Comparison of ENCODE assay signal across 17 cellular contexts in genomic region chr21:44327603-44327974, GRCh38. TPM values are rescaled to one million over a fixed set of nuclear protein-coding genes. Genes with fewer than 3 reads are reported as not detected.
DNase-seq lines count a peak whose midpoint lies in the region; ATAC-seq, FAIRE-seq and TF ChIP-seq lines count a peak whose summit lies in the region.
"Had no signal": no experiment of that assay in that cellular context is flagged by ENCODE, and none has a peak within 500 bp of the region (broad histone marks: within the 10 kb centered on the region; RNA-seq: fewer than 3 reads in every experiment).

No MANE protein-coding gene starts in this region.

- TF ChIP-seq CTCF in GM12878 (IDR thresholded peaks at IDR 0.05 in 2 of 3, conservative IDR thresholded peaks at IDR 0.05 in 1 of 3; ENCODE audit: control insufficient read depth in 2 of 3, extremely low read depth in 1 of 3, insufficient read depth in 1 of 3, low read depth in 3 of 3, low read length in 3 of 3) (no peak), HFFc6 (IDR thresholded peaks at IDR 0.05) (no peak)

- DNase-seq in GM12878 (ENCODE audit: low read depth, low spot score) (no peak), HFFc6 (no peak), activated T-cell treated with anti-CD3 and anti-CD28 coated beads for 4 hours (no peak)
- no peak for DNase-seq in stimulated activated naive CD4-positive, alpha-beta T cell treated with Interleukin-2 at 50 U/mL for 16 hours (lab: John Stamatoyannopoulos, UW)
- DNase-seq: DMS 273 treated with DMSO at 0.1 percent for 48 hours, HCEC 1CT, IMR-90, KG1 had no signal

- H3K4me3 ChIP-seq in BLaER1 (no peak overlapping the region), GM12878 (no peak overlapping the region)
- H3K4me3 ChIP-seq in BLaER1 treated with 17β-estradiol and CSF1 and Interleukin-3, amounts not matched to agents 10 nM and 100 nM, result peak overlapping the region in 3 of 10 experiments; percentile 9 to 36 (median 23); a peak in 2 of 20 replicates
- H3K4me3 ChIP-seq: A549 had no signal

- H3K9me3 ChIP-seq in BLaER1 (no peaks in the 10 kb centered on the region), GM12878 (replicated peaks; ENCODE audit: control insufficient read depth, insufficient read depth, low read length) (no peaks in the 10 kb centered on the region)
- H3K9me3 ChIP-seq in BLaER1 treated with 17β-estradiol and CSF1 and Interleukin-3, amounts not matched to agents 10 nM and 100 nM (replicated peaks in 1 of 11), result no peaks in the 10 kb centered on the region
- H3K9me3 ChIP-seq: A549, BE2C had no signal

- H3K9ac ChIP-seq in BLaER1, result no peak overlapping the region
- peak overlapping the region in 8 of 11 experiments; percentile 27 to 65 (median 52); a peak in 12 of 22 replicates for H3K9ac ChIP-seq in BLaER1 treated with 17β-estradiol and CSF1 and Interleukin-3, amounts not matched to agents 10 nM and 100 nM
- no peak overlapping the region for H3K9ac ChIP-seq in GM12878 (ENCODE audit: control insufficient read depth, insufficient read depth, low read length)

- H3K27me3 Mint-ChIP-seq in IgD-negative memory B cell (no peaks in the 10 kb centered on the region), HFFc6 (ENCODE audit: insufficient read depth) (peaks cover 13% of the 10 kb centered on the region)

- 67% methylated on average over 10 of the region's 11 CpGs for WGBS in GM12878 (ENCODE audit: insufficient coverage, insufficient replicate concordance, low lambda C conversion rate, missing lambda C conversion rate)

- H3K4me1 ChIP-seq in BLaER1 (peaks cover 68% of the 10 kb centered on the region), GM12878 (ENCODE audit: control insufficient read depth, insufficient read depth, low read length) (no peaks in the 10 kb centered on the region)
- H3K4me1 ChIP-seq in BLaER1 treated with 17β-estradiol and CSF1 and Interleukin-3, amounts not matched to agents 10 nM and 100 nM, result peaks cover 21 to 67% (median 60%) of the 10 kb centered on the region in 10 experiments
- H3K4me1 ChIP-seq: A549 had no signal

- H3K36me3 ChIP-seq in BLaER1, result peaks cover 72% of the 10 kb centered on the region
- peaks cover 42 to 61% (median 50%) of the 10 kb centered on the region in 11 experiments for H3K36me3 ChIP-seq in BLaER1 treated with 17β-estradiol and CSF1 and Interleukin-3, amounts not matched to agents 10 nM and 100 nM
- peaks cover 2 to 12% of the 10 kb centered on the region in 2 experiments; a peak in 3 of 4 replicates for H3K36me3 ChIP-seq in GM12878 (ENCODE audit: control insufficient read depth in 2 of 2, insufficient read depth in 2 of 2, low read length in 1 of 2)

- FAIRE-seq in GM12878 (lab: Jason Lieb, UNC), result no peak
- FAIRE-seq: A549 had no signal

- BruUV-seq in GM12878 (replicated peaks; lab: Mats Ljungman, UMichigan), result no TSS peak

- ATAC-seq in GM12878 (no peak), HG03159 (IDR thresholded peaks at IDR 0.05; ENCODE audit: unreplicated experiment) (no peak)
- ATAC-seq: A549 had no signal

- H3K9me3 Mint-ChIP-seq in IgD-negative memory B cell, result no peaks in the 10 kb centered on the region
- no peaks in the 10 kb centered on the region for H3K9me3 Mint-ChIP-seq in HFFc6

- H3K4me3 Mint-ChIP-seq in IgD-negative memory B cell, result peak overlapping the region in 1 of 4 donors; percentile 45
- no peak overlapping the region for H3K4me3 Mint-ChIP-seq in HFFc6

- TF ChIP-seq EP300 in GM12878 (IDR thresholded peaks at IDR 0.05; ENCODE audit: borderline replicate concordance in 1 of 2, control insufficient read depth in 1 of 2, low read depth in 2 of 2, low read length in 2 of 2), result no peak

- H3K27ac Mint-ChIP-seq in IgD-negative memory B cell, result peak overlapping the region in 2 of 3 donors; percentile 59 to 72
- no peak overlapping the region for H3K27ac Mint-ChIP-seq in HFFc6

- H3K79me2 ChIP-seq in GM12878 (ENCODE audit: control insufficient read depth, insufficient read depth, low read length), result no peaks in the 10 kb centered on the region

- no peak; the same call in none of the 2 replicates for TF ChIP-seq POLR2A in GM12878 (IDR thresholded peaks at IDR 0.05; ENCODE audit: low read depth, low read length)

- no peaks in the 10 kb centered on the region for H3K36me3 Mint-ChIP-seq in IgD-negative memory B cell
- H3K36me3 Mint-ChIP-seq in HFFc6 (ENCODE audit: low read depth), result no peaks in the 10 kb centered on the region

- POLR2A ChIA-PET in GM12878 (lab: Charles Lee), result no interaction called here

- H3K4me2 ChIP-seq in BLaER1, result peak overlapping the region; percentile 64
- peak overlapping the region in 10 of 11 experiments; percentile 47 to 96 (median 87); a peak in 20 of 22 replicates for H3K4me2 ChIP-seq in BLaER1 treated with 17β-estradiol and CSF1 and Interleukin-3, amounts not matched to agents 10 nM and 100 nM
- H3K4me2 ChIP-seq in GM12878 (ENCODE audit: control insufficient read depth, insufficient read depth), result no peak overlapping the region
- H3K4me2 ChIP-seq: A549 had no signal

- CTCF ChIA-PET in GM12878 (lab: Yijun Ruan, JAX), result no interaction called here

- intact Hi-C loops in GM12878 (cut with micrococcal nuclease; ENCODE audit: unreplicated experiment), result no loop called here

- peaks cover 90% of the 10 kb centered on the region for H4K20me1 ChIP-seq in BLaER1
- H4K20me1 ChIP-seq in BLaER1 treated with 17β-estradiol and CSF1 and Interleukin-3, amounts not matched to agents 10 nM and 100 nM, result peaks cover 44 to 99% (median 74%) of the 10 kb centered on the region in 11 experiments
- no peaks in the 10 kb centered on the region for H4K20me1 ChIP-seq in GM12878 (ENCODE audit: control insufficient read depth, insufficient read depth)

- no peaks in the 10 kb centered on the region for H3K27me3 ChIP-seq in BLaER1
- H3K27me3 ChIP-seq in BLaER1 treated with 17β-estradiol and CSF1 and Interleukin-3, amounts not matched to agents 10 nM and 100 nM, result no peaks in the 10 kb centered on the region
- H3K27me3 ChIP-seq in GM12878 (replicated peaks in 1 of 2; ENCODE audit: control insufficient read depth in 2 of 2, insufficient read depth in 2 of 2, low read length in 1 of 2), result no peaks in the 10 kb centered on the region
- H3K27me3 ChIP-seq: BE2C had no signal

- H3K4me1 Mint-ChIP-seq in IgD-negative memory B cell (no peaks in the 10 kb centered on the region), HFFc6 (ENCODE audit: low read depth) (peaks cover 4% of the 10 kb centered on the region; the same call in 1 of the 2 replicates)

- RAD21 ChIA-PET in GM12878 (lab: Charles Lee; ENCODE audit: unreplicated experiment), result no interaction called here

- TF ChIP-seq RAD21 in GM12878 (IDR thresholded peaks at IDR 0.05; ENCODE audit: insufficient read depth, low read depth, low read length), result no peak

- peak overlapping the region; percentile 30; the same call in 1 of the 2 replicates for H3K27ac ChIP-seq in BLaER1
- H3K27ac ChIP-seq in BLaER1 treated with 17β-estradiol and CSF1 and Interleukin-3, amounts not matched to agents 10 nM and 100 nM, result peak overlapping the region in 9 of 11 experiments; percentile 35 to 76 (median 60); a peak in 17 of 22 replicates
- H3K27ac ChIP-seq in GM12878 (ENCODE audit: control insufficient read depth, insufficient read depth), result no peak overlapping the region
- H3K27ac ChIP-seq: A549 had no signal

- in situ Hi-C loops in GM12878 (cut with MboI), result no loop called here

- H2AFZ ChIP-seq in GM12878 (ENCODE audit: control insufficient read depth, low read depth, low read length), result no peak overlapping the region

- SMC1A ChIA-PET in GM12878 (lab: Charles Lee; ENCODE audit: uncharacterized antibody, unreplicated experiment), result no interaction called here

RNA-seq across cellular contexts. Expression of gene CFAP410, which starts 11.6 kb away (rescaled TPM):
- polyA plus RNA-seq in IgD-negative memory B cell, result 36.4 TPM
- 19.8 and 23.7 TPM in 2 replicates for total RNA-seq in GM12878 (2013; cell fraction: nucleolus; rRNA removed)
- total RNA-seq in GM12878 (2014; rRNA removed), result 16.8 and 24.6 TPM in 2 replicates
- total RNA-seq in GM12878 (2014; rRNA removed; fragmentation: Illumina TruSeq; extraction: Trizol), result 2.6 and 2.8 TPM in 2 replicates
- total RNA-seq in GM12878 (2021), result 20.3 and 23.6 TPM in 2 replicates
- polyA plus RNA-seq in GM12878 (2011; ENCODE audit: low read depth), result 4.9 TPM
- 2.8 and 5.2 TPM in 2 replicates for polyA plus RNA-seq in GM12878 (2011; rRNA removed)
- polyA plus RNA-seq in GM12878 (2011; cell fraction: cytosol; rRNA removed), result 8.2 and 16.1 TPM in 2 replicates
- polyA plus RNA-seq in GM12878 (2011; cell fraction: nucleus; rRNA removed), result 87.0 and 101 TPM in 2 replicates
- 21.9 and 22.9 TPM in 2 replicates for polyA plus RNA-seq in GM12878 (2012)
- 0.52 and 1.3 TPM in 2 replicates for polyA plus RNA-seq in GM12878 (2014; fragmentation: Illumina TruSeq; extraction: Trizol)
- 1 to 10 TPM in 1 of 2 experiments, under 1 TPM in 1; 0.14 to 2.1 TPM for polyA plus RNA-seq in GM12878 (2014; fragmentation: Nextera tagmentation; extraction: Ambion mirVana)
- 24.8 and 27.1 TPM in 2 replicates for polyA plus RNA-seq in GM12878 (2014; rRNA removed)
- polyA plus RNA-seq in GM12878 (2016; fragmentation: Nextera tagmentation; extraction: Ambion mirVana), result 10 to 100 TPM; 17.5 to 20.9 TPM
- polyA minus RNA-seq in GM12878 (2011; rRNA and poly(A)+ RNA removed), result 1.4 and 5.8 TPM in 2 replicates
- polyA minus RNA-seq in GM12878 (2011; cell fraction: cytosol; rRNA and poly(A)+ RNA removed), result 1.8 and 2.8 TPM in 2 replicates
- polyA minus RNA-seq in GM12878 (2011; cell fraction: nucleus; rRNA and poly(A)+ RNA removed), result 7.5 and 11.9 TPM in 2 replicates
- 10 to 100 TPM in 3 of 6 experiments, 1 to 10 TPM in 3; 7.5 to 13.0 (median 9.7) TPM for total RNA-seq in HFFc6 (2021; fragmentation: NEBNext Ultra II Directional; extraction: Animal tissue kit (Norgen Biotek cat#: 25700))

RNA-seq across cellular contexts. Expression of gene TRPM2, which starts 25.8 kb away (rescaled TPM):
- polyA plus RNA-seq in IgD-negative memory B cell, result 5.1 TPM
- total RNA-seq in GM12878 (2013; cell fraction: nucleolus; rRNA removed), result 0.42 and 0.61 TPM in 2 replicates
- total RNA-seq in GM12878 (2014; rRNA removed), result 2.6 and 2.7 TPM in 2 replicates
- 3.5 and 4.4 TPM in 2 replicates for total RNA-seq in GM12878 (2014; rRNA removed; fragmentation: Illumina TruSeq; extraction: Trizol)
- total RNA-seq in GM12878 (2021), result 9.1 and 9.9 TPM in 2 replicates
- polyA plus RNA-seq in GM12878 (2011; ENCODE audit: low read depth), result 4.9 TPM
- polyA plus RNA-seq in GM12878 (2011; rRNA removed), result 0.03 and 0.17 TPM in 2 replicates
- 0.03 TPM in 1 of 2 replicates, not detected in the other for polyA plus RNA-seq in GM12878 (2011; cell fraction: cytosol; rRNA removed)
- 0.22 and 0.30 TPM in 2 replicates for polyA plus RNA-seq in GM12878 (2011; cell fraction: nucleus; rRNA removed)
- polyA plus RNA-seq in GM12878 (2012), result 5.5 and 6.1 TPM in 2 replicates
- 0.86 and 2.4 TPM in 2 replicates for polyA plus RNA-seq in GM12878 (2014; fragmentation: Illumina TruSeq; extraction: Trizol)
- under 1 TPM; 0.34 to 0.82 TPM for polyA plus RNA-seq in GM12878 (2014; fragmentation: Nextera tagmentation; extraction: Ambion mirVana)
- polyA plus RNA-seq in GM12878 (2014; rRNA removed), result 4.1 and 4.8 TPM in 2 replicates
- 1 to 10 TPM; 2.5 to 3.7 TPM for polyA plus RNA-seq in GM12878 (2016; fragmentation: Nextera tagmentation; extraction: Ambion mirVana)
- polyA minus RNA-seq in GM12878 (2011; rRNA and poly(A)+ RNA removed), result 0.05 TPM in 1 of 2 replicates, not detected in the other
- polyA minus RNA-seq in GM12878 (2011; cell fraction: cytosol; rRNA and poly(A)+ RNA removed), result 4.4 TPM in 1 of 2 replicates, not detected in the other
- polyA minus RNA-seq in GM12878 (2011; cell fraction: nucleus; rRNA and poly(A)+ RNA removed), result under 0.01 and 0.38 TPM in 2 replicates
- under 1 TPM in 4 of 6 experiments, not detected in 2; 0.09 to 0.31 (median 0.20) TPM for total RNA-seq in HFFc6 (2021; fragmentation: NEBNext Ultra II Directional; extraction: Animal tissue kit (Norgen Biotek cat#: 25700))
- total RNA-seq: IMR-90 had no signal
- polyA plus RNA-seq: AG04450, IMR-90 had no signal

RNA-seq across cellular contexts. Expression of gene PFKL, which starts 27.7 kb away (rescaled TPM):
- 130 TPM for polyA plus RNA-seq in IgD-negative memory B cell
- total RNA-seq in GM12878 (2013; cell fraction: nucleolus; rRNA removed), result 144 and 180 TPM in 2 replicates
- total RNA-seq in GM12878 (2014; rRNA removed), result 127 and 146 TPM in 2 replicates
- total RNA-seq in GM12878 (2014; rRNA removed; fragmentation: Illumina TruSeq; extraction: Trizol), result 52.6 and 56.1 TPM in 2 replicates
- 192 and 194 TPM in 2 replicates for total RNA-seq in GM12878 (2021)
- 60.4 TPM for polyA plus RNA-seq in GM12878 (2011; ENCODE audit: low read depth)
- 43.3 and 94.2 TPM in 2 replicates for polyA plus RNA-seq in GM12878 (2011; rRNA removed)
- polyA plus RNA-seq in GM12878 (2011; cell fraction: cytosol; rRNA removed), result 130 and 162 TPM in 2 replicates
- polyA plus RNA-seq in GM12878 (2011; cell fraction: nucleus; rRNA removed), result 550 and 578 TPM in 2 replicates
- 148 and 190 TPM in 2 replicates for polyA plus RNA-seq in GM12878 (2012)
- 7.8 and 45.7 TPM in 2 replicates for polyA plus RNA-seq in GM12878 (2014; fragmentation: Illumina TruSeq; extraction: Trizol)
- polyA plus RNA-seq in GM12878 (2014; fragmentation: Nextera tagmentation; extraction: Ambion mirVana), result 10 to 100 TPM in 1 of 2 experiments, 1 to 10 TPM in 1; 1.2 to 11.2 TPM
- 130 and 154 TPM in 2 replicates for polyA plus RNA-seq in GM12878 (2014; rRNA removed)
- polyA plus RNA-seq in GM12878 (2016; fragmentation: Nextera tagmentation; extraction: Ambion mirVana), result 100 to 1,000 TPM; 184 to 191 TPM
- polyA minus RNA-seq in GM12878 (2011; rRNA and poly(A)+ RNA removed), result 76.6 and 156 TPM in 2 replicates
- 59.1 and 73.4 TPM in 2 replicates for polyA minus RNA-seq in GM12878 (2011; cell fraction: cytosol; rRNA and poly(A)+ RNA removed)
- polyA minus RNA-seq in GM12878 (2011; cell fraction: nucleus; rRNA and poly(A)+ RNA removed), result 62.3 and 85.3 TPM in 2 replicates
- total RNA-seq in HFFc6 (2021; fragmentation: NEBNext Ultra II Directional; extraction: Animal tissue kit (Norgen Biotek cat#: 25700)), result 100 to 1,000 TPM; 100 to 123 (median 107) TPM

RNA-seq across cellular contexts. Expression of gene AIRE, which starts 41.9 kb away (rescaled TPM):
- polyA plus RNA-seq in IgD-negative memory B cell, result 0.45 TPM
- total RNA-seq in GM12878 (2013; cell fraction: nucleolus; rRNA removed), result 0.81 and 0.83 TPM in 2 replicates
- not detected in 2 replicates for total RNA-seq in GM12878 (2014; rRNA removed)
- total RNA-seq in GM12878 (2014; rRNA removed; fragmentation: Illumina TruSeq; extraction: Trizol), result not detected in 2 replicates
- total RNA-seq in GM12878 (2021), result 0.10 TPM in 1 of 2 replicates, not detected in the other
- polyA plus RNA-seq in GM12878 (2011; ENCODE audit: low read depth), result not detected
- polyA plus RNA-seq in GM12878 (2011; rRNA removed), result 0.03 and 0.05 TPM in 2 replicates
- 0.04 and 0.08 TPM in 2 replicates for polyA plus RNA-seq in GM12878 (2011; cell fraction: cytosol; rRNA removed)
- 0.61 and 1.2 TPM in 2 replicates for polyA plus RNA-seq in GM12878 (2011; cell fraction: nucleus; rRNA removed)
- polyA plus RNA-seq in GM12878 (2012), result 0.04 TPM in 1 of 2 replicates, not detected in the other
- polyA plus RNA-seq in GM12878 (2014; fragmentation: Illumina TruSeq; extraction: Trizol), result not detected in 2 replicates
- not detected for polyA plus RNA-seq in GM12878 (2014; fragmentation: Nextera tagmentation; extraction: Ambion mirVana)
- not detected in 2 replicates for polyA plus RNA-seq in GM12878 (2014; rRNA removed)
- polyA plus RNA-seq in GM12878 (2016; fragmentation: Nextera tagmentation; extraction: Ambion mirVana), result not detected
- 0.10 and 0.15 TPM in 2 replicates for polyA minus RNA-seq in GM12878 (2011; rRNA and poly(A)+ RNA removed)
- not detected in 2 replicates for polyA minus RNA-seq in GM12878 (2011; cell fraction: cytosol; rRNA and poly(A)+ RNA removed)
- 0.10 and 0.12 TPM in 2 replicates for polyA minus RNA-seq in GM12878 (2011; cell fraction: nucleus; rRNA and poly(A)+ RNA removed)
- under 1 TPM in 2 of 6 experiments, not detected in 4; 0.05 to 0.12 TPM for total RNA-seq in HFFc6 (2021; fragmentation: NEBNext Ultra II Directional; extraction: Animal tissue kit (Norgen Biotek cat#: 25700))
- total RNA-seq: Daoy, H4, IMR-90 had no signal
- polyA plus RNA-seq: A549, AG04450 had no signal

Comparison
In these comparisons a context has a peak if more than half of its experiments do, and no peak if none do; other contexts are left out.
1. H3K9ac ChIP-seq: peak in BLaER1 treated with 17β-estradiol and CSF1 and Interleukin-3, amounts not matched to agents 10 nM and 100 nM (8 of 11); none in BLaER1 (single experiment) and GM12878 (single experiment).